In the genomic region with DNA sequence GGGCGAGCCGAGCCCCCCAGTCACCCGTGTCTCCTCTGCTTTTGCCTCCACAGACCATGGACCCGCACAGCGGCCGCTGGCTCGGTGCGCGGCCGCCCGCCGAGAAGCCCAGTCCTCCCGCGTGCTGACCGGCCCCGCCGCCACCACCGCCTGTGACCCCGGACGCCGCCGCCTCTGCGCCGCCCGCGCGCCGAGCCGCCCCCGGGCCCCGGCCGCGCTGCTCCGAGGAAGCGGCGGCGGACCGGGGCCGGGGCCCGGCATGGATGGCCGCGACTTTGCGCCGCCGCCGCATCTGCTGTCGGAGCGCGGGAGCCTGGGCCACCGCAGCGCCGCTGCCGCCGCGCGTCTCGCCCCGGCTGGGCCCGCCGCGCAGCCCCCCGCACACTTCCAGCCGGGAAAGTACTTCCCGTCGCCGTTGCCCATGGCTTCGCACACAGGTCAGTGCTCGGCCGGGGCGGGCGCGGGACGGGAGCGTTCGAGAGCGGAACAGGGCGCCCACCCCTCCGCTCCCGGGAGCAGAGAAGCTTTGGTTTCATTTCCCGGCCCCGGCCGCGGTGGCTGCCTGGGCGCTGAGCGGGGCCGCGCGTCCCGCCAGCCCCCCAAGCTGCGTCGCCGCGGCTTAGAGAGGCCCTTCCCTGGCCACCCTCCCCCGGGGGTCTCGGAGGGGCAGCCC, we compare ENCODE assay signal across 9 cellular contexts. TPM values are rescaled to one million over a fixed set of nuclear protein-coding genes. Genes with fewer than 3 reads are reported as not detected.
DNase-seq lines count a peak whose midpoint lies in the region; ATAC-seq, FAIRE-seq and TF ChIP-seq lines count a peak whose summit lies in the region.
"Had no signal": no experiment of that assay in that cellular context is flagged by ENCODE, and none has a peak within 500 bp of the region (broad histone marks: within the 10 kb centered on the region; RNA-seq: fewer than 3 reads in every experiment).

No MANE protein-coding gene starts in this region.

- H3K4me2 ChIP-seq in keratinocyte (ENCODE audit: control insufficient read depth, extremely low read depth, insufficient read depth, low read depth, low read length), result peak overlapping the region; percentile 90

- no peak for TF ChIP-seq CTCF in keratinocyte (optimal IDR thresholded peaks at IDR 0.05 in 1 of 3, IDR thresholded peaks at IDR 0.05 in 1 of 3, conservative IDR thresholded peaks at IDR 0.05 in 1 of 3; ENCODE audit: extremely low read depth in 1 of 3, insufficient read depth in 2 of 3, low read length in 3 of 3)

- peaks cover 15% of the 10 kb centered on the region for H3K4me1 Mint-ChIP-seq in activated naive CD8-positive, alpha-beta T cell treated with anti-CD3 and anti-CD28 coated beads, Interleukin-2, amount 10 ng/mL, durations not matched to agents 7 days and 5 days

- DNase-seq in NOMO-1 treated with DMSO at 0.1 percent for 48 hours (lab: John Stamatoyannopoulos, UW; ENCODE audit: unreplicated experiment) (peak; percentile 5), NOMO-1 treated with dmso at 0.1 percent for 144 hours (lab: John Stamatoyannopoulos, UW; ENCODE audit: unreplicated experiment) (no peak), keratinocyte (ENCODE audit: low read depth, low spot score) (no peak), substantia nigra (lab: John Stamatoyannopoulos, UW) (peak in 4 of 49 donors; percentile 46 to 55 (median 52)), GOT3 (lab: John Stamatoyannopoulos, UW) (no peak), SHP77 treated with DMSO at 0.1 percent for 48 hours (lab: John Stamatoyannopoulos, UW) (no peak)
- peak; percentile 59 for DNase-seq in activated naive CD8-positive, alpha-beta T cell treated with anti-CD3 and anti-CD28 coated beads, Interleukin-2, amount 10 ng/mL, durations not matched to agents 7 days and 5 days
- no peak for DNase-seq in stimulated activated CD4-positive, alpha-beta T cell treated with anti-CD3 and anti-CD28 coated beads, Interleukin-12 subunit alpha, Interleukin-12 subunit beta, amount 100 ng/mL, for 4 hours

- H3K36me3 Mint-ChIP-seq in activated naive CD8-positive, alpha-beta T cell treated with anti-CD3 and anti-CD28 coated beads, Interleukin-2, amount 10 ng/mL, durations not matched to agents 7 days and 5 days, result peaks cover 2% of the 10 kb centered on the region

- POLR2A ChIA-PET in activated naive CD8-positive, alpha-beta T cell treated with anti-CD3 and anti-CD28 coated beads, Interleukin-2, amount 10 ng/mL, durations not matched to agents 7 days and 5 days (lab: Charles Lee), result interaction anchor here (0.7 kb wide), 1 partner anchor 1126 kb away, joined by 3 read pairs; no protein-coding TSS in a partner anchor

- no peak overlapping the region for H3K27ac Mint-ChIP-seq in activated naive CD8-positive, alpha-beta T cell treated with anti-CD3 and anti-CD28 coated beads, Interleukin-2, amount 10 ng/mL, durations not matched to agents 7 days and 5 days

- H2AFZ ChIP-seq in keratinocyte (ENCODE audit: control insufficient read depth, low read length), result peak overlapping the region; percentile 6

- H4K20me1 ChIP-seq in keratinocyte (ENCODE audit: control insufficient read depth, extremely low read depth, insufficient read depth, low read length), result no peaks in the 10 kb centered on the region

- FAIRE-seq in keratinocyte (lab: Jason Lieb, UNC), result no peak

- no peaks in the 10 kb centered on the region for H3K27me3 ChIP-seq in keratinocyte (ENCODE audit: control insufficient read depth, extremely low read depth, insufficient read depth, low read length)

- peaks cover 69% of the 10 kb centered on the region for H3K27me3 Mint-ChIP-seq in activated naive CD8-positive, alpha-beta T cell treated with anti-CD3 and anti-CD28 coated beads, Interleukin-2, amount 10 ng/mL, durations not matched to agents 7 days and 5 days

- no peaks in the 10 kb centered on the region for H3K36me3 ChIP-seq in keratinocyte (ENCODE audit: control insufficient read depth in 2 of 2, extremely low read depth in 1 of 2, insufficient read depth in 2 of 2, low read length in 2 of 2)

- no peaks in the 10 kb centered on the region for H3K9me3 Mint-ChIP-seq in activated naive CD8-positive, alpha-beta T cell treated with anti-CD3 and anti-CD28 coated beads, Interleukin-2, amount 10 ng/mL, durations not matched to agents 7 days and 5 days
- H3K9me3 Mint-ChIP-seq: stimulated activated naive CD8-positive, alpha-beta T cell treated with anti-CD3 and anti-CD28 coated beads, Interleukin-15, Interleukin-2, amounts not matched to agents 100 ng/mL and 50 ng/mL, for 24 hours had no signal

- peak overlapping the region; percentile 63 to 81 (median 71) for H3K4me3 ChIP-seq in keratinocyte (ENCODE audit: control insufficient read depth in 2 of 3, extremely low read depth in 1 of 3, insufficient read depth in 2 of 3, low read depth in 1 of 3, low read length in 3 of 3)

- peak overlapping the region; percentile 89 for H3K9ac ChIP-seq in keratinocyte (ENCODE audit: control insufficient read depth, extremely low read depth, insufficient read depth, low read length)

- dilution Hi-C loops in keratinocyte (cut with MboI; ENCODE audit: extremely low pct_ligation_motif_present, low sequenced_read_pairs), result no loop called here

- ATAC-seq in activated naive CD8-positive, alpha-beta T cell treated with anti-CD3 and anti-CD28 coated beads, Interleukin-2, amount 10 ng/mL, durations not matched to agents 7 days and 5 days (ENCODE audit: low read depth), result no peak

- H3K9me3 ChIP-seq in keratinocyte (ENCODE audit: control insufficient read depth, low read depth, low read length), result no peaks in the 10 kb centered on the region

- H3K4me3 Mint-ChIP-seq in activated naive CD8-positive, alpha-beta T cell treated with anti-CD3 and anti-CD28 coated beads, Interleukin-2, amount 10 ng/mL, durations not matched to agents 7 days and 5 days, result no peak overlapping the region

- peaks cover 43% of the 10 kb centered on the region for H3K79me2 ChIP-seq in keratinocyte (ENCODE audit: control insufficient read depth, insufficient read depth, low read length)

- H3K4me1 ChIP-seq in keratinocyte (ENCODE audit: control insufficient read depth, extremely low read depth, insufficient read depth, low read length), result peaks cover 40% of the 10 kb centered on the region

- H3K27ac ChIP-seq in keratinocyte (ENCODE audit: control insufficient read depth, insufficient read depth, low read length) (peak overlapping the region; percentile 63), substantia nigra (ENCODE audit: low read depth, low read length, poor library complexity, severe bottlenecking) (peak overlapping the region; percentile 77)

- no peaks in the 10 kb centered on the region for H3K9me1 ChIP-seq in keratinocyte (ENCODE audit: control insufficient read depth, extremely low read depth, insufficient read depth, low read length)

RNA-seq across cellular contexts. Expression of a gene that starts 4.4 kb away (rescaled TPM):
- total RNA-seq in activated naive CD8-positive, alpha-beta T cell treated with anti-CD3 and anti-CD28 coated beads, Interleukin-2, amount 10 ng/mL, durations not matched to agents 7 days and 5 days, result 1 to 10 TPM in 1 of 2 experiments, under 1 TPM in 1; 0.86 to 1.0 TPM
- polyA plus RNA-seq in keratinocyte, result 0.52 to 1.0 TPM (median 0.80 TPM) in 3 replicates
- polyA plus RNA-seq in keratinocyte (2011; ENCODE audit: low read depth), result 0.74 TPM
- 0.13 and 0.88 TPM in 2 replicates for polyA plus RNA-seq in keratinocyte (2011; cell fraction: cytosol; rRNA removed)
- 3.0 and 5.1 TPM in 2 replicates for polyA plus RNA-seq in keratinocyte (2011; cell fraction: nucleus; rRNA removed)
- polyA plus RNA-seq in keratinocyte (2012; ENCODE audit: low replicate concordance), result 0.85 and 2.5 TPM in 2 replicates
- polyA minus RNA-seq in keratinocyte, result 0.99 to 4.3 TPM (median 1.3 TPM) in 3 replicates
- 0.96 TPM for polyA minus RNA-seq in keratinocyte (2011; cell fraction: cytosol; rRNA and poly(A)+ RNA removed)
- 4.7 and 6.7 TPM in 2 replicates for polyA minus RNA-seq in keratinocyte (2011; cell fraction: nucleus; rRNA and poly(A)+ RNA removed)

Comparison
In these comparisons a context has a peak if more than half of its experiments do, and no peak if none do; other contexts are left out.
1. DNase-seq: peak in NOMO-1 treated with DMSO at 0.1 percent for 48 hours (single experiment) and activated naive CD8-positive, alpha-beta T cell treated with anti-CD3 and anti-CD28 coated beads, Interleukin-2, amount 10 ng/mL, durations not matched to agents 7 days and 5 days (single experiment); none in NOMO-1 treated with dmso at 0.1 percent for 144 hours (single experiment), keratinocyte (single experiment), GOT3 (single experiment), stimulated activated CD4-positive, alpha-beta T cell treated with anti-CD3 and anti-CD28 coated beads, Interleukin-12 subunit alpha, Interleukin-12 subunit beta, amount 100 ng/mL, for 4 hours (single experiment) and SHP77 treated with DMSO at 0.1 percent for 48 hours (single experiment).